1 cellular context compared by ENCODE assay signal in the genomic region with DNA sequence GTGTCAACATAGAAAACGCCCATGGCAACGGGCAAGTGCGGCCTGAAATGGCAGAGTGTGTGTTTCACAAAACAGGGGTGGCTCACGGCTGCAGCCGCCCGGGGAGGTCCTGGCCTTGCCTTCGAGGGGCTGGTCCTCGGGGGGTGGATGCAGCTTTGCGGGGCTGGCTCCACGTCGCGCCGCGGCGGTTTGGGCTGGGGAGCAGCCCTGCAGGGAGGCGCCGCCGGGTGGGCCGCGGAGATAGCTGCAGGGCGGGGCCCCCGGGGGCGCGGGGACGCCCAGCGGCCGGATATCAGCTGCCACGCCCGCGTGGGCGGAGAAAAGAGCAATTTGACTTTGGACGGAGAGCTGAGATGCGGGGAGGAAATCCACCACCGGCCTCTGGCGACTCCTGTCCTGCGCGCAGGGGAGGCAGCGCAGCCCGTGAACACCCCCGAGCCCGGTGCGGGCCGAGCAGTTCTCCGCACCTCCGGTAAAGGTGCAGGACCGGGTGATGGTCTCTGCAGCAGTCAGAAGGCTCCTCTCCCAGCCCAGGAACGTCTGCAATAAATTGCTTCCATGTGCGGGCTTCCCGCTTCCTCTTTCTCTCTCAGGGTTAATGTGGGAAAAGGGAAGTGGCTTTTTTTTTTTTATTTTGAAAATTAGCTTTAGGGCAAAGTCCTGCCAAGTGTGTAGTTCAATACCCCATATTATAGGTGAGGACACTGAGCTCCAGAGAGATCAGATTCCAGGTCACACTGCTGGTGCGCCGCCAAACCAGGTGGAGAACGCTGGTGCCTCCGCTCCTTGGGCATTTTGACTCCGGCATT.
TF ChIP-seq lines count a peak whose summit lies in the region.

No MANE protein-coding gene starts in this region.

TF ChIP-seq in HepG2, 621 proteins besides CTCF, POLR2A, EP300 and RAD21 (continued from another document):
- TF ChIP-seq, protein P1, sequence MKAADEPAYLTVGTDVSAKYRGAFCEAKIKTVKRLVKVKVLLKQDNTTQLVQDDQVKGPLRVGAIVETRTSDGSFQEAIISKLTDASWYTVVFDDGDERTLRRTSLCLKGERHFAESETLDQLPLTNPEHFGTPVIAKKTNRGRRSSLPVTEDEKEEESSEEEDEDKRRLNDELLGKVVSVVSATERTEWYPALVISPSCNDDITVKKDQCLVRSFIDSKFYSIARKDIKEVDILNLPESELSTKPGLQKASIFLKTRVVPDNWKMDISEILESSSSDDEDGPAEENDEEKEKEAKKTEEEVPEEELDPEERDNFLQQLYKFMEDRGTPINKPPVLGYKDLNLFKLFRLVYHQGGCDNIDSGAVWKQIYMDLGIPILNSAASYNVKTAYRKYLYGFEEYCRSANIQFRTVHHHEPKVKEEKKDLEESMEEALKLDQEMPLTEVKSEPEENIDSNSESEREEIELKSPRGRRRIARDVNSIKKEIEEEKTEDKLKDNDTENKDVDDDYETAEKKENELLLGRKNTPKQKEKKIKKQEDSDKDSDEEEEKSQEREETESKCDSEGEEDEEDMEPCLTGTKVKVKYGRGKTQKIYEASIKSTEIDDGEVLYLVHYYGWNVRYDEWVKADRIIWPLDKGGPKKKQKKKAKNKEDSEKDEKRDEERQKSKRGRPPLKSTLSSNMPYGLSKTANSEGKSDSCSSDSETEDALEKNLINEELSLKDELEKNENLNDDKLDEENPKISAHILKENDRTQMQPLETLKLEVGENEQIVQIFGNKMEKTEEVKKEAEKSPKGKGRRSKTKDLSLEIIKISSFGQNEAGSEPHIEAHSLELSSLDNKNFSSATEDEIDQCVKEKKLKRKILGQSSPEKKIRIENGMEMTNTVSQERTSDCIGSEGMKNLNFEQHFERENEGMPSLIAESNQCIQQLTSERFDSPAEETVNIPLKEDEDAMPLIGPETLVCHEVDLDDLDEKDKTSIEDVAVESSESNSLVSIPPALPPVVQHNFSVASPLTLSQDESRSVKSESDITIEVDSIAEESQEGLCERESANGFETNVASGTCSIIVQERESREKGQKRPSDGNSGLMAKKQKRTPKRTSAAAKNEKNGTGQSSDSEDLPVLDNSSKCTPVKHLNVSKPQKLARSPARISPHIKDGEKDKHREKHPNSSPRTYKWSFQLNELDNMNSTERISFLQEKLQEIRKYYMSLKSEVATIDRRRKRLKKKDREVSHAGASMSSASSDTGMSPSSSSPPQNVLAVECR (CRISPR knock-in tag; IDR thresholded peaks at IDR 0.05; ENCODE audit: borderline replicate concordance): peak; percentile 62; the same call in 1 of the 2 replicates
- TF ChIP-seq ZMAT3 (CRISPR knock-in tag; conservative IDR thresholded peaks at IDR 0.05) (peak; percentile 80), ZFP62 (CRISPR knock-in tag; IDR thresholded peaks at IDR 0.05) (no peak), FOXK1 (CRISPR knock-in tag; IDR thresholded peaks at IDR 0.05; ENCODE audit: borderline replicate concordance, low read depth) (no peak), MXI1 (IDR thresholded peaks at IDR 0.05; ENCODE audit: borderline replicate concordance, low read depth, low read length) (no peak; the same call in 2 of the 3 replicates), SMAD9 (CRISPR knock-in tag; IDR thresholded peaks at IDR 0.05) (0 out of 2 replicates have a peak, but pooled peaks have one; percentile 15), ZNF337 (CRISPR knock-in tag; IDR thresholded peaks at IDR 0.05; ENCODE audit: borderline replicate concordance, low read depth) (no peak), RBAK (CRISPR knock-in tag; IDR thresholded peaks at IDR 0.05) (no peak), ZNF557 (CRISPR knock-in tag; IDR thresholded peaks at IDR 0.05) (no peak), ZNF549 (CRISPR knock-in tag; IDR thresholded peaks at IDR 0.05) (0 out of 2 replicates have a peak, but pooled peaks have one; percentile 59), ZNF329 (CRISPR knock-in tag; IDR thresholded peaks at IDR 0.05; ENCODE audit: low read depth) (no peak), WIZ (CRISPR knock-in tag; IDR thresholded peaks at IDR 0.05) (no peak), ZNF652 (CRISPR knock-in tag; IDR thresholded peaks at IDR 0.05; ENCODE audit: borderline replicate concordance, low read depth) (peak; percentile 45; the same call in 1 of the 2 replicates), NFE2L1 (CRISPR knock-in tag; IDR thresholded peaks at IDR 0.05; ENCODE audit: borderline replicate concordance) (no peak), ZNF282 (IDR thresholded peaks at IDR 0.05; ENCODE audit: partially characterized antibody) (no peak), SNAI1 (CRISPR knock-in tag; IDR thresholded peaks at IDR 0.05; ENCODE audit: borderline replicate concordance) (no peak), ZNF263 (CRISPR knock-in tag; IDR thresholded peaks at IDR 0.05) (no peak), ZBTB21 (CRISPR knock-in tag; IDR thresholded peaks at IDR 0.05) (no peak), ZNF546 (CRISPR knock-in tag; conservative IDR thresholded peaks at IDR 0.05) (no peak; the same call in 1 of the 2 replicates), ZNF432 (CRISPR knock-in tag; IDR thresholded peaks at IDR 0.05; ENCODE audit: borderline replicate concordance) (no peak), ZMYM2 (CRISPR knock-in tag; IDR thresholded peaks at IDR 0.05) (peak; percentile 65), ZNF670 (CRISPR knock-in tag; IDR thresholded peaks at IDR 0.05; ENCODE audit: borderline replicate concordance) (peak; percentile 68; the same call in 1 of the 2 replicates), FOXJ3 (CRISPR knock-in tag; IDR thresholded peaks at IDR 0.05; ENCODE audit: borderline replicate concordance) (peak; percentile 60; the same call in 1 of the 2 replicates), RXRB (CRISPR knock-in tag; IDR thresholded peaks at IDR 0.05; ENCODE audit: borderline replicate concordance) (no peak; the same call in 1 of the 2 replicates), ZNF24 (IDR thresholded peaks at IDR 0.05) (no peak), ATM (IDR thresholded peaks at IDR 0.05; ENCODE audit: borderline replicate concordance) (no peak), ZKSCAN8 (CRISPR knock-in tag; IDR thresholded peaks at IDR 0.05; ENCODE audit: borderline replicate concordance) (no peak; the same call in 1 of the 2 replicates), FLYWCH1 (CRISPR knock-in tag; IDR thresholded peaks at IDR 0.05) (no peak), ZNF431 (CRISPR knock-in tag; IDR thresholded peaks at IDR 0.05; ENCODE audit: borderline replicate concordance, low read depth) (no peak)
- TF ChIP-seq, protein P2, sequence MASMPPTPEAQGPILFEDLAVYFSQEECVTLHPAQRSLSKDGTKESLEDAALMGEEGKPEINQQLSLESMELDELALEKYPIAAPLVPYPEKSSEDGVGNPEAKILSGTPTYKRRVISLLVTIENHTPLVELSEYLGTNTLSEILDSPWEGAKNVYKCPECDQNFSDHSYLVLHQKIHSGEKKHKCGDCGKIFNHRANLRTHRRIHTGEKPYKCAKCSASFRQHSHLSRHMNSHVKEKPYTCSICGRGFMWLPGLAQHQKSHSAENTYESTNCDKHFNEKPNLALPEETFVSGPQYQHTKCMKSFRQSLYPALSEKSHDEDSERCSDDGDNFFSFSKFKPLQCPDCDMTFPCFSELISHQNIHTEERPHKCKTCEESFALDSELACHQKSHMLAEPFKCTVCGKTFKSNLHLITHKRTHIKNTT (CRISPR knock-in tag; IDR thresholded peaks at IDR 0.05): 0 out of 2 replicates have a peak, but pooled peaks have one; percentile 32
- TF ChIP-seq, protein P3, sequence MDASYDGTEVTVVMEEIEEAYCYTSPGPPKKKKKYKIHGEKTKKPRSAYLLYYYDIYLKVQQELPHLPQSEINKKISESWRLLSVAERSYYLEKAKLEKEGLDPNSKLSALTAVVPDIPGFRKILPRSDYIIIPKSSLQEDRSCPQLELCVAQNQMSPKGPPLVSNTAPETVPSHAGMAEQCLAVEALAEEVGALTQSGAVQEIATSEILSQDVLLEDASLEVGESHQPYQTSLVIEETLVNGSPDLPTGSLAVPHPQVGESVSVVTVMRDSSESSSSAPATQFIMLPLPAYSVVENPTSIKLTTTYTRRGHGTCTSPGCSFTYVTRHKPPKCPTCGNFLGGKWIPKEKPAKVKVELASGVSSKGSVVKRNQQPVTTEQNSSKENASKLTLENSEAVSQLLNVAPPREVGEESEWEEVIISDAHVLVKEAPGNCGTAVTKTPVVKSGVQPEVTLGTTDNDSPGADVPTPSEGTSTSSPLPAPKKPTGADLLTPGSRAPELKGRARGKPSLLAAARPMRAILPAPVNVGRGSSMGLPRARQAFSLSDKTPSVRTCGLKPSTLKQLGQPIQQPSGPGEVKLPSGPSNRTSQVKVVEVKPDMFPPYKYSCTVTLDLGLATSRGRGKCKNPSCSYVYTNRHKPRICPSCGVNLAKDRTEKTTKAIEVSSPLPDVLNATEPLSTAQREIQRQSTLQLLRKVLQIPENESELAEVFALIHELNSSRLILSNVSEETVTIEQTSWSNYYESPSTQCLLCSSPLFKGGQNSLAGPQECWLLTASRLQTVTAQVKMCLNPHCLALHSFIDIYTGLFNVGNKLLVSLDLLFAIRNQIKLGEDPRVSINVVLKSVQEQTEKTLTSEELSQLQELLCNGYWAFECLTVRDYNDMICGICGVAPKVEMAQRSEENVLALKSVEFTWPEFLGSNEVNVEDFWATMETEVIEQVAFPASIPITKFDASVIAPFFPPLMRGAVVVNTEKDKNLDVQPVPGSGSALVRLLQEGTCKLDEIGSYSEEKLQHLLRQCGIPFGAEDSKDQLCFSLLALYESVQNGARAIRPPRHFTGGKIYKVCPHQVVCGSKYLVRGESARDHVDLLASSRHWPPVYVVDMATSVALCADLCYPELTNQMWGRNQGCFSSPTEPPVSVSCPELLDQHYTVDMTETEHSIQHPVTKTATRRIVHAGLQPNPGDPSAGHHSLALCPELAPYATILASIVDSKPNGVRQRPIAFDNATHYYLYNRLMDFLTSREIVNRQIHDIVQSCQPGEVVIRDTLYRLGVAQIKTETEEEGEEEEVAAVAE (CRISPR knock-in tag; IDR thresholded peaks at IDR 0.05; ENCODE audit: borderline replicate concordance): no peak
- TF ChIP-seq, protein P4, sequence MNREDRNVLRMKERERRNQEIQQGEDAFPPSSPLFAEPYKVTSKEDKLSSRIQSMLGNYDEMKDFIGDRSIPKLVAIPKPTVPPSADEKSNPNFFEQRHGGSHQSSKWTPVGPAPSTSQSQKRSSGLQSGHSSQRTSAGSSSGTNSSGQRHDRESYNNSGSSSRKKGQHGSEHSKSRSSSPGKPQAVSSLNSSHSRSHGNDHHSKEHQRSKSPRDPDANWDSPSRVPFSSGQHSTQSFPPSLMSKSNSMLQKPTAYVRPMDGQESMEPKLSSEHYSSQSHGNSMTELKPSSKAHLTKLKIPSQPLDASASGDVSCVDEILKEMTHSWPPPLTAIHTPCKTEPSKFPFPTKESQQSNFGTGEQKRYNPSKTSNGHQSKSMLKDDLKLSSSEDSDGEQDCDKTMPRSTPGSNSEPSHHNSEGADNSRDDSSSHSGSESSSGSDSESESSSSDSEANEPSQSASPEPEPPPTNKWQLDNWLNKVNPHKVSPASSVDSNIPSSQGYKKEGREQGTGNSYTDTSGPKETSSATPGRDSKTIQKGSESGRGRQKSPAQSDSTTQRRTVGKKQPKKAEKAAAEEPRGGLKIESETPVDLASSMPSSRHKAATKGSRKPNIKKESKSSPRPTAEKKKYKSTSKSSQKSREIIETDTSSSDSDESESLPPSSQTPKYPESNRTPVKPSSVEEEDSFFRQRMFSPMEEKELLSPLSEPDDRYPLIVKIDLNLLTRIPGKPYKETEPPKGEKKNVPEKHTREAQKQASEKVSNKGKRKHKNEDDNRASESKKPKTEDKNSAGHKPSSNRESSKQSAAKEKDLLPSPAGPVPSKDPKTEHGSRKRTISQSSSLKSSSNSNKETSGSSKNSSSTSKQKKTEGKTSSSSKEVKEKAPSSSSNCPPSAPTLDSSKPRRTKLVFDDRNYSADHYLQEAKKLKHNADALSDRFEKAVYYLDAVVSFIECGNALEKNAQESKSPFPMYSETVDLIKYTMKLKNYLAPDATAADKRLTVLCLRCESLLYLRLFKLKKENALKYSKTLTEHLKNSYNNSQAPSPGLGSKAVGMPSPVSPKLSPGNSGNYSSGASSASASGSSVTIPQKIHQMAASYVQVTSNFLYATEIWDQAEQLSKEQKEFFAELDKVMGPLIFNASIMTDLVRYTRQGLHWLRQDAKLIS (CRISPR knock-in tag; IDR thresholded peaks at IDR 0.05): no peak
- TF ChIP-seq, protein P5, sequence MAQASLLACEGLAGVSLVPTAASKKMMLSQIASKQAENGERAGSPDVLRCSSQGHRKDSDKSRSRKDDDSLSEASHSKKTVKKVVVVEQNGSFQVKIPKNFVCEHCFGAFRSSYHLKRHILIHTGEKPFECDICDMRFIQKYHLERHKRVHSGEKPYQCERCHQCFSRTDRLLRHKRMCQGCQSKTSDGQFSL (CRISPR knock-in tag; IDR thresholded peaks at IDR 0.05): no peak
- TF ChIP-seq, protein P6, sequence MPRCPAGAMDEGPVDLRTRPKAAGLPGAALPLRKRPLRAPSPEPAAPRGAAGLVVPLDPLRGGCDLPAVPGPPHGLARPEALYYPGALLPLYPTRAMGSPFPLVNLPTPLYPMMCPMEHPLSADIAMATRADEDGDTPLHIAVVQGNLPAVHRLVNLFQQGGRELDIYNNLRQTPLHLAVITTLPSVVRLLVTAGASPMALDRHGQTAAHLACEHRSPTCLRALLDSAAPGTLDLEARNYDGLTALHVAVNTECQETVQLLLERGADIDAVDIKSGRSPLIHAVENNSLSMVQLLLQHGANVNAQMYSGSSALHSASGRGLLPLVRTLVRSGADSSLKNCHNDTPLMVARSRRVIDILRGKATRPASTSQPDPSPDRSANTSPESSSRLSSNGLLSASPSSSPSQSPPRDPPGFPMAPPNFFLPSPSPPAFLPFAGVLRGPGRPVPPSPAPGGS (CRISPR knock-in tag; IDR thresholded peaks at IDR 0.05): peak; percentile 84
